ENCODE assay signal across 1 cellular context in the genomic region with DNA sequence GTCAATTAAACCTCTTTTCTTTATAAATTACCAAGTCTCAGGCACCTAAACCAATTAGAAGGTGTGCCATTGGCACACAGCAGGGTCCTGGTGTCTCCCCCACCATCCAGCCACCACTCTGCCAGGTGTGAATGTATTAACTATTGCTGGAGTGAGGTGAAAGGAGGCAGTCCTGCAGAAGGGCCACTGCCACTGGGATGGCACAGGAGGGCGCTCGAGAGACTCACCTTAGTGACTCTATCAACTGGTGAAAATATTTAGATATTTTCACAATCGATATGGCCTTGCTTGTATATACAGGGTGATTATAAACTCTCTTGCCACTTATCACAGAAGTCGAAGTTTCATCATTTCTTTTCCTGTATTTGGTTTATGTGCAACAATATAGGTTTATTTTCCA.
TF ChIP-seq lines count a peak whose summit lies in the region.

No MANE protein-coding gene starts in this region.

TF ChIP-seq in GM12891, 5 proteins besides CTCF, POLR2A, EP300 and RAD21:
- no peak for TF ChIP-seq PAX5 (IDR thresholded peaks at IDR 0.05; ENCODE audit: insufficient read depth, low read length, severe bottlenecking)
- no peak for TF ChIP-seq POU2F2 (IDR thresholded peaks at IDR 0.05; ENCODE audit: low read depth, low read length)
TF ChIP-seq in GM12891: peak in this region for 0.
